Comparison of ENCODE assay signal across 8 cellular contexts in the genomic region with DNA sequence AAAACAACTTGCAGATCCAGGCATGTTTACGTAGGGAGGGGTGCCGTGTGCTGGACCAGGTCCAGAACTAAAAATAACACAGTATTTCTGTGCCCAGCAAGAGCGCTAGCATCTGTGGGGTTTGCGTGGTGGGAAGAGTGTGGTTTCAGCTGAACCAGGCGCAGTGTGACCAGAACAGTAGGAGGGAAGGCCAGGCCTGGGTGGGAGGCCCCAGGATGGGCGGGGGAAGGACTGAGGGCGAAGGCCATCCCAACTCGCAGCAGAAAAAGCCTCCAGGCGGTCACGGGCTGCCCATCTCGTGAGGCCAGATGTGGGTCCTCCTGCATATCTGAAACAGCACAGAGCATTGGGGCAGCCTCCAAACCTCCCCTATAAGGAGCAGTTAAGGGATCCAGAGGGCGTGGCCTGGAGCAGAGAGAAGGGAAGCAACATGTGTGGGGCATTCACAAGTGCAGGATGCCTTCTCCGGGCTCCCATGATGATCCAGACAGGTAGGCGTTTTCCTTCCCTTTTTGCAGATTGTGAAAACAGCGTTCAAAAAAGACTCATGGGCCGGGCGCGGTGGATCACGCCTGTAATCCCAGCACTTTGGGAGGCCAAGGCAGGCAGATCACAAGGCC. TPM values are rescaled to one million over a fixed set of nuclear protein-coding genes. Genes with fewer than 3 reads are reported as not detected.
DNase-seq lines count a peak whose midpoint lies in the region; ATAC-seq and TF ChIP-seq lines count a peak whose summit lies in the region.

No MANE protein-coding gene starts in this region.

- H3K4me1 Mint-ChIP-seq in activated CD4-positive, alpha-beta T cell treated with anti-CD3 and anti-CD28 coated beads for 36 hours = no peaks in the 10 kb centered on the region

- CTCF ChIA-PET in activated CD4-positive, alpha-beta T cell treated with anti-CD3 and anti-CD28 coated beads for 36 hours (lab: Charles Lee) = interaction anchor here (0.7 kb wide), 1 partner anchor 18 kb away, joined by 5 read pairs; a partner anchor contains a TSS

- POLR2A ChIA-PET in activated CD4-positive, alpha-beta T cell treated with anti-CD3 and anti-CD28 coated beads for 36 hours (lab: Charles Lee) = no interaction called here

- no peak overlapping the region for H3K27ac Mint-ChIP-seq in activated CD4-positive, alpha-beta T cell treated with anti-CD3 and anti-CD28 coated beads for 36 hours

- H3K9me3 ChIP-seq in sigmoid colon = no peaks in the 10 kb centered on the region

- no peaks in the 10 kb centered on the region for H3K36me3 Mint-ChIP-seq in activated CD4-positive, alpha-beta T cell treated with anti-CD3 and anti-CD28 coated beads for 36 hours (ENCODE audit: low read depth)

- TF ChIP-seq POLR2A in sigmoid colon (IDR thresholded peaks at IDR 0.05) = no peak

- intact Hi-C loops in sigmoid colon (cut with DNase I) = loop anchor here (5.0 kb wide), 3 partner anchors 100 to 195 kb away; no protein-coding TSS in a partner anchor
- intact Hi-C loops in activated CD4-positive, alpha-beta T cell treated with anti-CD3 and anti-CD28 coated beads for 36 hours (cut with DNase I, micrococcal nuclease) = no loop called here

- H3K9me3 Mint-ChIP-seq in activated CD4-positive, alpha-beta T cell treated with anti-CD3 and anti-CD28 coated beads for 36 hours (ENCODE audit: low read depth) = no peaks in the 10 kb centered on the region

- WGBS in sigmoid colon, 2 donors = 20 to 51% methylated on average over 19 of the region's 19 CpGs

- peak overlapping the region; percentile 47 for H3K27ac ChIP-seq in foreskin keratinocyte
- H3K27ac ChIP-seq in sigmoid colon = peak overlapping the region; percentile 76 to 88 (median 80)

- peaks cover 16% of the 10 kb centered on the region for H3K4me1 ChIP-seq in foreskin keratinocyte
- H3K4me1 ChIP-seq in sigmoid colon = peaks cover 0 to 61% (median 46%) of the 10 kb centered on the region in 4 donors

- TF ChIP-seq EP300 in sigmoid colon (IDR thresholded peaks at IDR 0.05) = no peak

- DNase-seq in ELR (ENCODE audit: low read depth) (peak; percentile 46), RPMI8226 (peak; percentile 30), foreskin keratinocyte (peak in 1 of 2 donors; percentile 77), sigmoid colon (peak; percentile 91)
- no peak for DNase-seq in activated CD4-positive, alpha-beta T cell treated with anti-CD3 and anti-CD28 coated beads for 36 hours

- H3K27me3 Mint-ChIP-seq in activated CD4-positive, alpha-beta T cell treated with anti-CD3 and anti-CD28 coated beads for 36 hours = peaks cover 2% of the 10 kb centered on the region

- no peak overlapping the region for H3K4me3 Mint-ChIP-seq in activated CD4-positive, alpha-beta T cell treated with anti-CD3 and anti-CD28 coated beads for 36 hours

- TF ChIP-seq CTCF in foreskin keratinocyte (conservative IDR thresholded peaks at IDR 0.05) (no peak), sigmoid colon (IDR thresholded peaks at IDR 0.05) (no peak)

- H3K36me3 ChIP-seq in sigmoid colon = no peaks in the 10 kb centered on the region

- peak overlapping the region in 1 of 4 donors; percentile 12 for H3K4me3 ChIP-seq in sigmoid colon

- ATAC-seq in foreskin keratinocyte (peak; percentile 68), GM18498 (IDR thresholded peaks at IDR 0.05; ENCODE audit: unreplicated experiment) (no peak), HG02981 (IDR thresholded peaks at IDR 0.05; ENCODE audit: unreplicated experiment) (no peak), GM19351 (IDR thresholded peaks at IDR 0.05; ENCODE audit: unreplicated experiment) (no peak)
- ATAC-seq in activated CD4-positive, alpha-beta T cell treated with anti-CD3 and anti-CD28 coated beads for 36 hours = no peak

- H3K27me3 ChIP-seq in foreskin keratinocyte = no peaks in the 10 kb centered on the region
- no peaks in the 10 kb centered on the region for H3K27me3 ChIP-seq in sigmoid colon

RNA-seq across cellular contexts. Expression of a gene that starts 17.8 kb away (rescaled TPM):
- total RNA-seq in foreskin keratinocyte = 577 and 589 TPM in 2 replicates
- 620 and 648 TPM in 2 replicates for polyA plus RNA-seq in foreskin keratinocyte
- 100 to 1,000 TPM; 240 to 453 (median 303) TPM for total RNA-seq in sigmoid colon
- polyA plus RNA-seq in sigmoid colon = 100 to 1,000 TPM; 180 to 548 (median 335) TPM
- total RNA-seq in activated CD4-positive, alpha-beta T cell treated with anti-CD3 and anti-CD28 coated beads for 36 hours = 10 to 100 TPM; 11.5 to 12.8 TPM

RNA-seq across cellular contexts. Expression of a gene that starts 57.9 kb away (rescaled TPM):
- not detected in 2 replicates for total RNA-seq in foreskin keratinocyte
- under 0.01 and 0.07 TPM in 2 replicates for polyA plus RNA-seq in foreskin keratinocyte
- 10 to 100 TPM; 36.7 to 98.0 (median 55.5) TPM for total RNA-seq in sigmoid colon
- 10 to 100 TPM in 1 of 3 donors, 1 to 10 TPM in 1, under 1 TPM in 1; 0.60 to 42.2 (median 1.2) TPM for polyA plus RNA-seq in sigmoid colon
- under 1 TPM in 1 of 2 experiments, not detected in 1; 0.07 TPM for total RNA-seq in activated CD4-positive, alpha-beta T cell treated with anti-CD3 and anti-CD28 coated beads for 36 hours

Comparison
In these comparisons a context has a peak if more than half of its experiments do, and no peak if none do; other contexts are left out.
1. RNA of a gene that starts 17.8 kb away (total RNA-seq): 577 to 589 TPM in foreskin keratinocyte and 240 to 453 TPM in sigmoid colon; 11.5 to 12.8 TPM in activated CD4-positive, alpha-beta T cell treated with anti-CD3 and anti-CD28 coated beads for 36 hours; every median in the first group is over 10 times any median in the second.
2. RNA of a gene that starts 57.9 kb away (total RNA-seq): 36.7 to 98.0 TPM in sigmoid colon; 0.07 TPM in activated CD4-positive, alpha-beta T cell treated with anti-CD3 and anti-CD28 coated beads for 36 hours and not detected in foreskin keratinocyte; every median in the first group is over 10 times any median in the second.